ENCODE assay signal across 1 cellular context in the genomic region with DNA sequence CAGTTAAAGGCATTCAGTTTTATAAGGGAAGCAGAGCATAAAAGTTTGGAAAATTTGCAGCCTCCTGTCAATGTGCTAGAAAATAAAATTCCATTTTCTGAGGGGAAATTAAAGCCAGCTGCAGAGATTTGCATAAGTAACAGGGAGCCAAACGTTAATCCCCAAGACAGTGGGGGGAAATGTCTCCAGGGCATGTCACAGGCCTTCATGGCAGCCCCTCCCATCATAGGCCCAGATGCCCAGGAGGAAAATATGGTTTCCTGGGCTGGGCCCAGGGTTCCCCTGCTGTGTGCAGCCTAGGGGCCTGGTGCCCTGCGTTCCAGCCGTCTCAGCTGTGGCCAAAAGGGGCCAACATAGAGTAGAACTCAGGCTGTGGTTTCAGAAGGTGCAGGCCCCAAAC.
TF ChIP-seq lines count a peak whose summit lies in the region.

No MANE protein-coding gene starts in this region.

TF ChIP-seq in WTC11, 78 proteins besides CTCF, POLR2A, EP300 and RAD21 (continued from another document):
- TF ChIP-seq, protein P1, sequence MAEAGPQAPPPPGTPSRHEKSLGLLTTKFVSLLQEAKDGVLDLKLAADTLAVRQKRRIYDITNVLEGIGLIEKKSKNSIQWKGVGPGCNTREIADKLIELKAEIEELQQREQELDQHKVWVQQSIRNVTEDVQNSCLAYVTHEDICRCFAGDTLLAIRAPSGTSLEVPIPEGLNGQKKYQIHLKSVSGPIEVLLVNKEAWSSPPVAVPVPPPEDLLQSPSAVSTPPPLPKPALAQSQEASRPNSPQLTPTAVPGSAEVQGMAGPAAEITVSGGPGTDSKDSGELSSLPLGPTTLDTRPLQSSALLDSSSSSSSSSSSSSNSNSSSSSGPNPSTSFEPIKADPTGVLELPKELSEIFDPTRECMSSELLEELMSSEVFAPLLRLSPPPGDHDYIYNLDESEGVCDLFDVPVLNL (CRISPR knock-in tag; IDR thresholded peaks at IDR 0.05; ENCODE audit: borderline replicate concordance, low read depth): no peak
- TF ChIP-seq ELF4 (CRISPR knock-in tag; IDR thresholded peaks at IDR 0.05; ENCODE audit: low read depth) (no peak), TEAD4 (CRISPR knock-in tag; IDR thresholded peaks at IDR 0.05) (no peak)
- TF ChIP-seq, protein P2, sequence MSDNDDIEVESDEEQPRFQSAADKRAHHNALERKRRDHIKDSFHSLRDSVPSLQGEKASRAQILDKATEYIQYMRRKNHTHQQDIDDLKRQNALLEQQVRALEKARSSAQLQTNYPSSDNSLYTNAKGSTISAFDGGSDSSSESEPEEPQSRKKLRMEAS (CRISPR knock-in tag; IDR thresholded peaks at IDR 0.05): no peak
- TF ChIP-seq, protein P3, sequence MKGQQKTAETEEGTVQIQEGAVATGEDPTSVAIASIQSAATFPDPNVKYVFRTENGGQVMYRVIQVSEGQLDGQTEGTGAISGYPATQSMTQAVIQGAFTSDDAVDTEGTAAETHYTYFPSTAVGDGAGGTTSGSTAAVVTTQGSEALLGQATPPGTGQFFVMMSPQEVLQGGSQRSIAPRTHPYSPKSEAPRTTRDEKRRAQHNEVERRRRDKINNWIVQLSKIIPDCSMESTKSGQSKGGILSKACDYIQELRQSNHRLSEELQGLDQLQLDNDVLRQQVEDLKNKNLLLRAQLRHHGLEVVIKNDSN (CRISPR knock-in tag; IDR thresholded peaks at IDR 0.05): no peak
